ENCODE assay signal across 8 cellular contexts in the genomic region with DNA sequence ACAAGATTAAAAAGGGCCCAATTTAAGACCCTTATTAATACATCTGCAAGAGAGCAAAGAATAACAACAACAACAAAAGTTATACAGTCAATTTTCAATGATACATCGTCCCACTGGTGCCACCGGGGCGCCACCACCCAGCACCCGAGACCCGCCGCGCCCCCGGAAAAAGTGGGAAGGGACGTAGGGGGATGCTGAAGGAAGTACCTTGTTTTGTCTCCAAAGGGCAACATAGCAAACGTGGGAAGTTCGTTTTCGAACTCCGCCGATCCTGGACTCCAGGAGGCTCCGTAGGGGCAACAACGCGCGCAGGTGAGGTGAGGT. TPM values are rescaled to one million over a fixed set of nuclear protein-coding genes. Genes with fewer than 3 reads are reported as not detected.
DNase-seq lines count a peak whose midpoint lies in the region; ATAC-seq and TF ChIP-seq lines count a peak whose summit lies in the region.

No MANE protein-coding gene starts in this region.

- no TSS peak for BruUV-seq in mammary epithelial cell (replicated peaks; lab: Mats Ljungman, UMichigan)

- DNase-seq in mammary epithelial cell = no peak
- DNase-seq in stimulated activated CD4-positive, alpha-beta T cell treated with anti-CD3 and anti-CD28 coated beads, Interleukin-4, amount 100 ng/mL, for 1 hour = no peak
- no peak for DNase-seq in DMS79 (lab: John Stamatoyannopoulos, UW)
- no peak for DNase-seq in AG08396 (ENCODE audit: low spot score)
- DNase-seq in effector CD8-positive, alpha-beta T cell (lab: John Stamatoyannopoulos, UW) = no peak

- no peaks in the 10 kb centered on the region for H3K27me3 ChIP-seq in ACC112 (ENCODE audit: insufficient read depth, low read length)
- no peaks in the 10 kb centered on the region for H3K27me3 ChIP-seq in mammary epithelial cell (ENCODE audit: insufficient read depth, low read length)
- H3K27me3 ChIP-seq in mucosa of rectum (ENCODE audit: control insufficient read depth in 2 of 2, insufficient read depth in 2 of 2, low read length in 2 of 2) = no peaks in the 10 kb centered on the region

- H3K4me1 ChIP-seq in ACC112 (ENCODE audit: control insufficient read depth, insufficient read depth, low read length, unreplicated experiment) (peaks cover 16% of the 10 kb centered on the region), mammary epithelial cell (ENCODE audit: insufficient read depth, low read length) (peaks cover 8% of the 10 kb centered on the region), mucosa of rectum (ENCODE audit: control insufficient read depth in 2 of 2, insufficient read depth in 2 of 2, low read length in 2 of 2) (peaks cover 9 to 24% of the 10 kb centered on the region in 2 donors)

- H4K20me1 ChIP-seq in mammary epithelial cell (ENCODE audit: insufficient read depth, low read length) = no peaks in the 10 kb centered on the region

- H3K36me3 ChIP-seq in ACC112 (ENCODE audit: insufficient read depth, low read length) = no peaks in the 10 kb centered on the region
- H3K36me3 ChIP-seq in mammary epithelial cell (ENCODE audit: insufficient read depth, low read length) = no peaks in the 10 kb centered on the region
- no peaks in the 10 kb centered on the region for H3K36me3 ChIP-seq in mucosa of rectum (ENCODE audit: control insufficient read depth in 2 of 2, insufficient read depth in 2 of 2, low read length in 2 of 2)

- in situ Hi-C loops in mammary epithelial cell (cut with MboI; ENCODE audit: low sequenced_read_pairs in 2 of 2) = loop anchor here in 1 of 2 donors (25.0 kb wide), 1 partner anchor 160 kb away; no protein-coding TSS in a partner anchor

- peak; percentile 0 for ATAC-seq in HG03432 (IDR thresholded peaks at IDR 0.05; ENCODE audit: unreplicated experiment)

- dilution Hi-C loops in mammary epithelial cell (cut with HindIII; ENCODE audit: low sequenced_read_pairs) = no loop called here

- H2AFZ ChIP-seq in ACC112 (ENCODE audit: low read length, unreplicated experiment) (peak overlapping the region; percentile 100), mammary epithelial cell (ENCODE audit: low read depth, low read length) (peak overlapping the region; percentile 87)

- H3K4me3 ChIP-seq in ACC112 (ENCODE audit: low read depth, low read length) (peak overlapping the region; percentile 97), mammary epithelial cell (replicated peaks in 1 of 3; ENCODE audit: insufficient read depth in 1 of 3, low read depth in 2 of 3, low read length in 3 of 3) (peak overlapping the region; percentile 51 to 93 (median 72)), mucosa of rectum (ENCODE audit: low read length in 2 of 2) (peak overlapping the region; percentile 93 to 98)

- under 1% methylated on average over 11 of the region's 18 CpGs for WGBS in mammary epithelial cell (ENCODE audit: low coverage, missing lambda C conversion rate)

- intact Hi-C loops in mammary epithelial cell (cut with micrococcal nuclease) = loop anchor here (1.0 kb wide), 3 partner anchors 68 to 646 kb away; no protein-coding TSS in a partner anchor

- no peaks in the 10 kb centered on the region for H3K79me2 ChIP-seq in ACC112 (ENCODE audit: control insufficient read depth, insufficient read depth, low read length, unreplicated experiment)
- H3K79me2 ChIP-seq in mammary epithelial cell (ENCODE audit: insufficient read depth, low read length) = no peaks in the 10 kb centered on the region

- no peaks in the 10 kb centered on the region for H3K9me3 ChIP-seq in mammary epithelial cell (replicated peaks; ENCODE audit: insufficient read depth, low read length)
- no peaks in the 10 kb centered on the region for H3K9me3 ChIP-seq in mucosa of rectum (ENCODE audit: control insufficient read depth in 2 of 2, low read length in 2 of 2)

- no peak for TF ChIP-seq CTCF in mammary epithelial cell (conservative IDR thresholded peaks at IDR 0.05 in 1 of 2, IDR thresholded peaks at IDR 0.05 in 1 of 2; ENCODE audit: extremely low read depth in 1 of 2, insufficient read depth in 1 of 2, low read depth in 1 of 2, low read length in 2 of 2)

- H3K27ac ChIP-seq in ACC112 (ENCODE audit: low read depth, low read length) (no peak overlapping the region), mammary epithelial cell (ENCODE audit: insufficient read depth, low read depth, low read length) (no peak overlapping the region), mucosa of rectum (ENCODE audit: low read depth in 2 of 2, low read length in 2 of 2) (peak overlapping the region; percentile 90 to 94)

- CTCF ChIA-PET in mammary epithelial cell (lab: Charles Lee; ENCODE audit: low non-redundant PET) = interaction anchor here (0.6 kb wide), 2 partner anchors 133 to 574 kb away, joined by 3 read pairs; no protein-coding TSS in a partner anchor

- peak overlapping the region; percentile 98 for H3K4me2 ChIP-seq in mammary epithelial cell (ENCODE audit: insufficient read depth, low read depth, low read length)

- H3K9ac ChIP-seq in mammary epithelial cell (ENCODE audit: insufficient read depth, low read length) = peak overlapping the region; percentile 37
- peak overlapping the region; percentile 86 to 94 for H3K9ac ChIP-seq in mucosa of rectum (ENCODE audit: low read depth in 1 of 2, low read length in 2 of 2)

RNA-seq across cellular contexts. Expression of gene PDE5A, which starts 1.7 kb away (rescaled TPM):
- total RNA-seq in mammary epithelial cell = 10 to 100 TPM in 1 of 2 donors, 1 to 10 TPM in 1; 4.3 to 17.3 TPM
- polyA plus RNA-seq in mammary epithelial cell = 0.69 TPM
- 2.3 TPM for polyA minus RNA-seq in mammary epithelial cell

Comparison
In these comparisons a context has a peak if more than half of its experiments do, and no peak if none do; other contexts are left out.
1. H3K27ac ChIP-seq: peak in mucosa of rectum (2 of 2); none in ACC112 (single experiment) and mammary epithelial cell (single experiment).
2. Peak in every context shown above with its lines, with median percentiles within 50 percentile points of each other: H3K4me3 ChIP-seq.